ENCODE assay signal across 2 cellular contexts in the genomic region with DNA sequence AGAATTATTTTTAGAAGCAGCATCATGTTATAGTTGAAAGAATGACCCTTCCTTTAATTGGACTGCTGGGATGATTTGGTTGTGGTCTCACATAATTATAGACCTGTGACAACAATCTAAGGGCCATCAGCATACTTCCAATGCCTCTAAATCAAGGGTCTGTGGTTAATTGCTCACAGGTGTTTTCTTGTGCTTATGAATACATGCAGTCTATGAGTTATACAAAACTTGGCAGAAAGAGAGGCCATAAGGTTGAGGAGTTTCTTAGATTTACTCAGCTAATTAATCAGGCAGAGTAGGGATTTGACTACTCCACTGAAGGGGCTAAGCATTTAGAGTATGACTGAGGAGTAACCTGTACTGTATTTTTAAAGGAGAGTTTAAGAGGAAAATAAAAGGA.
A peak's percentile ranks its signal among the peaks of the same experiment; 100 is the strongest.
TF ChIP-seq lines count a peak whose summit lies in the region.

No MANE protein-coding gene starts in this region.

TF ChIP-seq in GM12878, 131 proteins besides CTCF, POLR2A, EP300 and RAD21 (continued from another document):
- no peak for TF ChIP-seq CREB1 (IDR thresholded peaks at IDR 0.05; ENCODE audit: low read depth)
- peak; percentile 50 for TF ChIP-seq MTA2 (IDR thresholded peaks at IDR 0.05; ENCODE audit: low read depth)
- TF ChIP-seq RUNX3 (IDR thresholded peaks at IDR 0.05; ENCODE audit: low read length) = peak; percentile 70
- peak; percentile 68 for TF ChIP-seq BCL11A (IDR thresholded peaks at IDR 0.05; ENCODE audit: low read depth, low read length)
- 0 out of 2 replicates have a peak, but pooled peaks have one; percentile 54 for TF ChIP-seq NFIC (IDR thresholded peaks at IDR 0.05; ENCODE audit: low read depth, low read length)
- TF ChIP-seq EED (IDR thresholded peaks at IDR 0.05; ENCODE audit: low read depth) = no peak
- TF ChIP-seq POLR2AphosphoS2 (IDR thresholded peaks at IDR 0.05; ENCODE audit: low read depth, low read length) = no peak

TF ChIP-seq in GM23338, 12 proteins besides CTCF, POLR2A, EP300 and RAD21 (continued from another document):
- TF ChIP-seq, protein P1, sequence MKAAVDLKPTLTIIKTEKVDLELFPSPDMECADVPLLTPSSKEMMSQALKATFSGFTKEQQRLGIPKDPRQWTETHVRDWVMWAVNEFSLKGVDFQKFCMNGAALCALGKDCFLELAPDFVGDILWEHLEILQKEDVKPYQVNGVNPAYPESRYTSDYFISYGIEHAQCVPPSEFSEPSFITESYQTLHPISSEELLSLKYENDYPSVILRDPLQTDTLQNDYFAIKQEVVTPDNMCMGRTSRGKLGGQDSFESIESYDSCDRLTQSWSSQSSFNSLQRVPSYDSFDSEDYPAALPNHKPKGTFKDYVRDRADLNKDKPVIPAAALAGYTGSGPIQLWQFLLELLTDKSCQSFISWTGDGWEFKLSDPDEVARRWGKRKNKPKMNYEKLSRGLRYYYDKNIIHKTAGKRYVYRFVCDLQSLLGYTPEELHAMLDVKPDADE (IDR thresholded peaks at IDR 0.05) = no peak
